Comparison of ENCODE assay signal across 8 cellular contexts in the genomic region with DNA sequence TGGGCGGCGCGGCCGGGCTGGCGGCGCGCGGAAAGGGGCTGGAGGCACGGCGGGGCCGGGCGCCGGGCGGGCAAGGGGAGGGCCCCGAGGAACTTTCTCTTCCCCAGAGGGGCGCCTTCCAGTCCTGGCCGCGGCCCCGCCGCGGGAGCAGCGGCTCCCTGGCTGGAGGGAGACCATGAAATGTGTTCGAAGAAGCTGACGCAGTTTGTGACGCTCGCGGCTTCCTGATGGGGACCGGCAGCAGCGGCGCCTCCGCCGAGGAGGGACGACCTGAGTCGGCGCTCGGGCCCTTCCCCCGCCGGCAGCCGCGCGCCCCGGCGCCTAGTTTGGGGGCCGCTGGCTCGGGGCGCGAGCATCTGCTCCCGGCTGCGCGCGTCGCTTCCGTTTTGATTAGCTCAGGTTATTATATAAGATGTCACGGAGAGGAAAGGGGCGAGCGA. TPM values are rescaled to one million over a fixed set of nuclear protein-coding genes. Genes with fewer than 3 reads are reported as not detected.
A peak's percentile ranks its signal among the peaks of the same experiment; 100 is the strongest.
DNase-seq lines count a peak whose midpoint lies in the region; ATAC-seq and TF ChIP-seq lines count a peak whose summit lies in the region.

No MANE protein-coding gene starts in this region.

- H3K79me2 ChIP-seq in PC-3 (ENCODE audit: low read length) (peaks cover 9% of the 10 kb centered on the region; the same call in 1 of the 2 replicates), neural progenitor cell (ENCODE audit: low read depth) (no peaks in the 10 kb centered on the region)

- peak; percentile 45 for ATAC-seq in GM18873 (IDR thresholded peaks at IDR 0.05; ENCODE audit: low FRiP score, unreplicated experiment)
- peak; percentile 43 for ATAC-seq in HG03108 (IDR thresholded peaks at IDR 0.05; ENCODE audit: unreplicated experiment)
- ATAC-seq in PC-3: peak; percentile 30

- H3K9me2 ChIP-seq in PC-3 (replicated peaks; ENCODE audit: low read length): no peaks in the 10 kb centered on the region

- TF ChIP-seq CTCF in AG10803 (conservative IDR thresholded peaks at IDR 0.05; ENCODE audit: low read length): no peak
- TF ChIP-seq CTCF in PC-3 (conservative IDR thresholded peaks at IDR 0.05; ENCODE audit: low read depth, low read length): no peak
- no peak for TF ChIP-seq CTCF in fibroblast of villous mesenchyme (IDR thresholded peaks at IDR 0.05; ENCODE audit: insufficient read depth, low read depth, low read length)
- TF ChIP-seq CTCF in neural progenitor cell (IDR thresholded peaks at IDR 0.05): no peak

- H3K36me3 ChIP-seq in PC-3 (ENCODE audit: low read depth, low read length): no peaks in the 10 kb centered on the region
- H3K36me3 ChIP-seq in neural progenitor cell: no peaks in the 10 kb centered on the region
- H3K36me3 ChIP-seq in stomach smooth muscle (ENCODE audit: control insufficient read depth in 2 of 2, insufficient read depth in 2 of 2, low read length in 2 of 2): no peaks in the 10 kb centered on the region

- H3F3A ChIP-seq in PC-3 (ENCODE audit: low read length, unreplicated experiment) (no peaks in the 10 kb centered on the region), neural progenitor cell (ENCODE audit: low read depth) (peaks cover 5% of the 10 kb centered on the region)

- peaks cover 19% of the 10 kb centered on the region for H3K27me3 Mint-ChIP-seq in neural progenitor cell (ENCODE audit: insufficient read depth, low read depth)

- H3K9ac ChIP-seq in PC-3 (ENCODE audit: low read length): peak overlapping the region; percentile 44
- no peak overlapping the region for H3K9ac ChIP-seq in neural progenitor cell
- peak overlapping the region; percentile 92 for H3K9ac ChIP-seq in stomach smooth muscle (ENCODE audit: low read length in 2 of 2)

- H3K27ac Mint-ChIP-seq in neural progenitor cell: no peak overlapping the region

- H4K20me1 ChIP-seq in PC-3 (ENCODE audit: low read length) (no peaks in the 10 kb centered on the region), neural progenitor cell (ENCODE audit: low read depth) (peaks cover 10% of the 10 kb centered on the region)

- peaks cover 20% of the 10 kb centered on the region for H3K4me1 Mint-ChIP-seq in neural progenitor cell

- DNase-seq in AG10803 (ENCODE audit: low read depth): peak; percentile 64
- DNase-seq in PC-3: peak; percentile 43
- DNase-seq in activated effector memory CD4-positive, alpha-beta T cell treated with anti-CD3 and anti-CD28 coated beads, Interleukin-2, amount 50 U/mL, for 16 hours: peak; percentile 90
- peak; percentile 66 for DNase-seq in fibroblast of villous mesenchyme (ENCODE audit: low read depth)
- peak; percentile 71 for DNase-seq in neural progenitor cell (ENCODE audit: low spot score)

- CTCF ChIA-PET in PC-3 (lab: Charles Lee): interaction anchor here (0.6 kb wide), 2 partner anchors 80 to 91 kb away, joined by 3 read pairs; no protein-coding TSS in a partner anchor

- H3K36me3 Mint-ChIP-seq in neural progenitor cell: no peaks in the 10 kb centered on the region

- H2AFZ ChIP-seq in PC-3 (ENCODE audit: low read length) (peak overlapping the region; percentile 77), neural progenitor cell (replicated peaks) (peak overlapping the region; percentile 92)

- H3K4me3 Mint-ChIP-seq in neural progenitor cell: peak overlapping the region; percentile 89

- no TSS peak for BruUV-seq in PC-3 (replicated peaks; lab: Mats Ljungman, UMichigan)

- H3K27me3 ChIP-seq in PC-3 (ENCODE audit: low read length) (no peaks in the 10 kb centered on the region), neural progenitor cell (peaks cover 99% of the 10 kb centered on the region), stomach smooth muscle (ENCODE audit: control insufficient read depth in 1 of 2, insufficient read depth in 2 of 2, low read length in 2 of 2) (no peaks in the 10 kb centered on the region)

- H3K4me1 ChIP-seq in PC-3 (ENCODE audit: insufficient read depth, low read length) (peaks cover 10% of the 10 kb centered on the region; the same call in 1 of the 2 replicates), neural progenitor cell (peaks cover 22% of the 10 kb centered on the region), stomach smooth muscle (ENCODE audit: control insufficient read depth, insufficient read depth, low read length) (peaks cover 16% of the 10 kb centered on the region)

- H3K4me2 ChIP-seq in PC-3 (ENCODE audit: low read length) (peak overlapping the region; percentile 92), neural progenitor cell (peak overlapping the region; percentile 88)

- intact Hi-C loops in PC-3 (cut with micrococcal nuclease): loop anchor here (5.0 kb wide), 2 partner anchors 59 to 276 kb away; a partner anchor contains a TSS

- H3K4me3 ChIP-seq in AG10803 (ENCODE audit: low read length): peak overlapping the region; percentile 78
- H3K4me3 ChIP-seq in PC-3 (ENCODE audit: low read length): peak overlapping the region; percentile 82
- peak overlapping the region; percentile 75 for H3K4me3 ChIP-seq in fibroblast of villous mesenchyme (ENCODE audit: low read depth, low read length)
- peak overlapping the region; percentile 62 for H3K4me3 ChIP-seq in neural progenitor cell
- peak overlapping the region; percentile 77 to 82 for H3K4me3 ChIP-seq in stomach smooth muscle (ENCODE audit: low read length in 2 of 2)

- peaks cover under 1% of the 10 kb centered on the region for H3K9me3 Mint-ChIP-seq in neural progenitor cell

- POLR2A ChIA-PET in PC-3 (lab: Charles Lee; ENCODE audit: unreplicated experiment): interaction anchor here (0.6 kb wide), 1 partner anchor 85 kb away, joined by 3 read pairs; no protein-coding TSS in a partner anchor

- H3K9me3 ChIP-seq in PC-3 (ENCODE audit: low read length): no peaks in the 10 kb centered on the region
- no peaks in the 10 kb centered on the region for H3K9me3 ChIP-seq in neural progenitor cell (ENCODE audit: low read depth)
- no peaks in the 10 kb centered on the region for H3K9me3 ChIP-seq in stomach smooth muscle (ENCODE audit: control insufficient read depth in 2 of 2, low read length in 2 of 2)

- peak overlapping the region; percentile 40 for H3K27ac ChIP-seq in PC-3 (ENCODE audit: low read length)
- H3K27ac ChIP-seq in neural progenitor cell: no peak overlapping the region
- peak overlapping the region; percentile 85 for H3K27ac ChIP-seq in stomach smooth muscle (ENCODE audit: low read length)

RNA-seq across cellular contexts. Expression of a gene that starts 57.2 kb away (rescaled TPM):
- total RNA-seq in PC-3 (2014; rRNA removed) (15.8 and 25.0 TPM in 2 replicates), fibroblast of villous mesenchyme (26.4 and 29.4 TPM in 2 replicates), neural progenitor cell (ENCODE audit: low replicate concordance) (3.8 and 6.1 TPM in 2 replicates)
